Comparison of ENCODE assay signal across 9 cellular contexts in the genomic region with DNA sequence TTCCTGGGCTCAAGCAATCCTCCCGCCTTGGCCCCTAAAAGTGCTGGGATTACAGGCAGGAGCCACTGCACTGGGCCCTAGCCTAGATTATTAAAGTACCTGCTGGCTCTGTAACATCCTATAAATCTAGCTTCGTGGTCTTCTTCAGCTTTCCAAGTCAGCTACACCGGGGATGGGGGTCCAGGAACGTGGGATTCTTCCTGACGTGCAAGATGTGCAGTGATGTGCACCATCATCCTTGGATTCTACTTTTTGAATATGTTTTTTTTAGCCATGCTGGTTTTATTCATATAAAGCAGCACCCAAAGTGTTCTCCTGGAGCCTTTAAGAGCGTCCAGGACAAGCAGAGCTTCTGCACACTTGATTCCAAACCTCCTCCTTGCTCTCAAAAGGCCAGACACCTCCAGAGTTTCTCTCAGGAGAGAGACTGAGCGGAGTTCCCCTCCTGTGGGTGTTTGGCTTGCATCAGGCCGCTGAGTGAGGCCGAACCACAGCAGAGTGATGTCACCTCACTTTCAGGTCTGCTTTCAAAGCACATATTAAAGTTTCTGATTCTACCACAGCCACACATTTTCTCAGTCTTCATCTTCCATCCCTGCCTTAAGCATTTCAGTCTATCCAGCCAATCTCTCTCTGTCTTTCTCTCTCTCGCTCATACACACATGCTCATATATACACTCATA.
DNase-seq lines count a peak whose midpoint lies in the region; ATAC-seq and TF ChIP-seq lines count a peak whose summit lies in the region.
"Had no signal": no experiment of that assay in that cellular context is flagged by ENCODE, and none has a peak within 500 bp of the region (broad histone marks: within the 10 kb centered on the region; RNA-seq: fewer than 3 reads in every experiment).

No MANE protein-coding gene starts in this region.

- H3K4me3 ChIP-seq in brain microvascular endothelial cell (ENCODE audit: low read depth, low read length), result no peak overlapping the region
- H3K4me3 ChIP-seq: lung had no signal

- no peaks in the 10 kb centered on the region for H3K36me3 ChIP-seq in brain microvascular endothelial cell (replicated peaks)

- TF ChIP-seq CTCF in brain microvascular endothelial cell (IDR thresholded peaks at IDR 0.05; ENCODE audit: low read depth, low read length, missing control alignments), result no peak

- peak; percentile 47 for ATAC-seq in GM18520 (IDR thresholded peaks at IDR 0.05; ENCODE audit: unreplicated experiment)
- peak; percentile 58 for ATAC-seq in HG02970 (IDR thresholded peaks at IDR 0.05; ENCODE audit: low FRiP score, unreplicated experiment)

- DNase-seq in T-helper 9 cell, result peak; percentile 68
- DNase-seq in brain microvascular endothelial cell, result peak; percentile 7
- peak; percentile 92 for DNase-seq in stimulated activated CD4-positive, alpha-beta T cell treated with anti-CD3 and anti-CD28 coated beads, Interleukin-1b, Interleukin-23, amount 100 ng/mL, for 48 hours
- DNase-seq in NCI-H82 treated with DMSO at 0.1 percent for 48 hours (lab: John Stamatoyannopoulos, UW; ENCODE audit: unreplicated experiment), result no peak
- DNase-seq in HuH-7 (ENCODE audit: low spot score), result no peak
- DNase-seq in SHP77 treated with DMSO at 0.1 percent for 48 hours (lab: John Stamatoyannopoulos, UW), result no peak

- H3K27ac ChIP-seq in brain microvascular endothelial cell, result no peak overlapping the region

- in situ Hi-C loops in brain microvascular endothelial cell (cut with HindIII; ENCODE audit: low pct_ligation_motif_present, low sequenced_read_pairs), result no loop called here

- H3K27me3 ChIP-seq in brain microvascular endothelial cell (replicated peaks), result no peaks in the 10 kb centered on the region

Comparison
In these comparisons a context has a peak if more than half of its experiments do, and no peak if none do; other contexts are left out.
1. DNase-seq: peak in T-helper 9 cell (single experiment), brain microvascular endothelial cell (single experiment) and stimulated activated CD4-positive, alpha-beta T cell treated with anti-CD3 and anti-CD28 coated beads, Interleukin-1b, Interleukin-23, amount 100 ng/mL, for 48 hours (single experiment); none in NCI-H82 treated with DMSO at 0.1 percent for 48 hours (single experiment), HuH-7 (single experiment) and SHP77 treated with DMSO at 0.1 percent for 48 hours (single experiment).